Comparison of ENCODE assay signal across 1 cellular context in the genomic region with DNA sequence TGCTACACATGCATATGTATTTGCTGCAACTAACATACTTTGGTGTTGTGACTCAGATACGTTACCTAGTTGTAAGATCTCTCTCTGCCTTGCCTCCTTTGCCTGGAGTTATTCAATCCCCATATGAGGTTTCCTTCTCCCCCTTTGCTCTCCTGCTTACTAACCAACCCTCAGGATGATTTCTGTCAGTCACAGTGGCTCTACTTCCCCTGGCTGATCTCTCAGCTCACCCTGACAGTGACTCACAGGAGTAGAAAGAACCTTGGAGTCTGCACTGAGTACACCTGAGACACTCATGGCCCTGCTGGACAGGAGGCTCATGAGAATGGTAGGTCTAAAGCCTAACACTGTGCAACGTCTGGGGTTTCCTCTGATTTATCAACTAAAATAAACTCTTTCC.
TF ChIP-seq lines count a peak whose summit lies in the region.

No MANE protein-coding gene starts in this region.

TF ChIP-seq in SK-N-SH, 30 proteins besides CTCF, POLR2A, EP300 and RAD21:
- TF ChIP-seq, protein P1, sequence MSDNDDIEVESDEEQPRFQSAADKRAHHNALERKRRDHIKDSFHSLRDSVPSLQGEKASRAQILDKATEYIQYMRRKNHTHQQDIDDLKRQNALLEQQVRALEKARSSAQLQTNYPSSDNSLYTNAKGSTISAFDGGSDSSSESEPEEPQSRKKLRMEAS (IDR thresholded peaks at IDR 0.05; ENCODE audit: low read depth): no peak
- TF ChIP-seq, protein P2, sequence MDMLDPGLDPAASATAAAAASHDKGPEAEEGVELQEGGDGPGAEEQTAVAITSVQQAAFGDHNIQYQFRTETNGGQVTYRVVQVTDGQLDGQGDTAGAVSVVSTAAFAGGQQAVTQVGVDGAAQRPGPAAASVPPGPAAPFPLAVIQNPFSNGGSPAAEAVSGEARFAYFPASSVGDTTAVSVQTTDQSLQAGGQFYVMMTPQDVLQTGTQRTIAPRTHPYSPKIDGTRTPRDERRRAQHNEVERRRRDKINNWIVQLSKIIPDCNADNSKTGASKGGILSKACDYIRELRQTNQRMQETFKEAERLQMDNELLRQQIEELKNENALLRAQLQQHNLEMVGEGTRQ (IDR thresholded peaks at IDR 0.05; ENCODE audit: borderline replicate concordance, low read depth, low read length): no peak
- TF ChIP-seq RFX5 (IDR thresholded peaks at IDR 0.05; ENCODE audit: low read length): no peak
TF ChIP-seq in SK-N-SH: peak in this region for 0.
